8 cellular contexts compared by ENCODE assay signal in the genomic region with DNA sequence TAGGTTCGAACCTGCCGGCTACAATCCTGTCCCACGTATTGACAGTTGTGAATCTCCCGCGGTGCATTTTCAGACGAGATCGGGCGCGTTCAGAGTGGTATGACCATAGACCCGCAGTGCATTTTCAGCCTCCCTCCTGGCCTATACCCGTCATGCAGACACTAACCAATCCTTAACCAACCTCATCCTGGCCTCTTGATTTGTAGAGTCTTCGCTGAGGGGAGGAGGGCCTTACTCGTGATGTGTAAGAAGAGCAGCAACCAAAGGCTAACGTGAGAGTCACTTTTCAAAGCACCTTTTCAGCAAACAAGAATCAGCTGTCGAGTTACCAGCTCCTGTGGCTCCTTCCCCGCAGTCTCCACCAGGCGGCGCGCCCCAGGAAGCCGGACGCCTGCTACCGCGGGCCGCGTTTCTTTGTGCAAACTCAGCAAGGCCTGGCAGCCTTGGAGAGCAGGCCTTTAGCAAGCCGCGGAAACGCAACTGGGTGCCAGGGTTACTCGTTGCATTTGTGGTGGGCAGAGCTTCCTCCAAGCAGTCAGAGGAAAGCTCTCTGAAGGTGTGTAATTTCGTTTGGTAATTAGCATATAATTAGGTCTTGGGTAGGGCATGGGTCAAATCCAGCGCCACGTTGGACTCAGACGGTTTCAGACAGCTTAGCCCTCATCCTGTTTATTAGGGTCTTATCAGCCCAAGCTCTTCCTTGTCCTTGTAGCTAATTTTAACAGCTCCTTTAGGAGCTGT.
DNase-seq lines count a peak whose midpoint lies in the region; ATAC-seq, FAIRE-seq and TF ChIP-seq lines count a peak whose summit lies in the region.

No MANE protein-coding gene starts in this region.

- no peaks in the 10 kb centered on the region for H3K36me3 ChIP-seq in spleen

- H3K4me1 Mint-ChIP-seq in MCF 10A (ENCODE audit: insufficient read depth, unreplicated experiment), result peaks cover 9% of the 10 kb centered on the region

- intact Hi-C loops in MCF 10A (cut with micrococcal nuclease), result loop anchor here (1.0 kb wide), 1 partner anchor 24 kb away; no protein-coding TSS in a partner anchor
- intact Hi-C loops in spleen (cut with DNase I; ENCODE audit: low total_unique reads), result loop anchor here (10.0 kb wide), 1 partner anchor 122 kb away; a partner anchor contains a TSS

- ATAC-seq in HG02763 (IDR thresholded peaks at IDR 0.05; ENCODE audit: unreplicated experiment), result peak; percentile 74

- POLR2A ChIA-PET in MCF 10A (lab: Yijun Ruan, JAX), result interaction anchor here (0.5 to 2.6 kb wide), 21 partner anchors 8 to 1784 kb away, joined by 3 to 16 read pairs (median 3); partner anchors contain the start of gene ZNF184

- no peak for TF ChIP-seq POLR2A in spleen (IDR thresholded peaks at IDR 0.05)

- H3K9me3 ChIP-seq in spleen, result no peaks in the 10 kb centered on the region

- H3K9me3 Mint-ChIP-seq in MCF 10A (ENCODE audit: unreplicated experiment), result no peaks in the 10 kb centered on the region

- FAIRE-seq in G401.6 (lab: Jason Lieb, UNC), result peak; percentile 8

- H3K4me3 Mint-ChIP-seq in MCF 10A (ENCODE audit: unreplicated experiment), result peak overlapping the region; percentile 53

- H3K27ac ChIP-seq in spleen, result peak overlapping the region in 4 of 8 donors; percentile 34 to 54 (median 45)

- CTCF ChIA-PET in MCF 10A (lab: Yijun Ruan, JAX), result interaction anchor here (0.5 to 2.7 kb wide), 34 partner anchors 9 to 1675 kb away, joined by 3 to 25 read pairs (median 3); a partner anchor contains a TSS

- no TSS peak for BruUV-seq in MCF 10A (replicated peaks; lab: Mats Ljungman, UMichigan)

- peak overlapping the region in 2 of 8 donors; percentile 1 to 4 for H3K4me3 ChIP-seq in spleen

- H3K36me3 Mint-ChIP-seq in MCF 10A (ENCODE audit: insufficient read depth, unreplicated experiment), result peaks cover 3% of the 10 kb centered on the region

- 19 to 27% (median 22%) methylated on average over 30 to 33 of the region's 33 CpGs for WGBS in spleen, 5 donors

- peaks cover 0 to 26% (median 17%) of the 10 kb centered on the region in 6 donors for H3K4me1 ChIP-seq in spleen

- no peaks in the 10 kb centered on the region for H3K27me3 Mint-ChIP-seq in MCF 10A (ENCODE audit: insufficient read depth, unreplicated experiment)

- H3K27ac Mint-ChIP-seq in MCF 10A (ENCODE audit: low read depth, unreplicated experiment), result no peak overlapping the region

- TF ChIP-seq CTCF in MCF 10A (IDR thresholded peaks at IDR 0.05; ENCODE audit: unreplicated experiment) (peak; percentile 89), spleen (IDR thresholded peaks at IDR 0.05 in 8 of 11, conservative IDR thresholded peaks at IDR 0.05 in 3 of 11) (peak; percentile 78 to 96 (median 93))

- H3K27me3 ChIP-seq in spleen (replicated peaks in 1 of 7), result peaks cover 0 to 10% (median 0%) of the 10 kb centered on the region in 7 donors

- DNase-seq in NCI-H2029 (lab: John Stamatoyannopoulos, UW) (peak; percentile 77), UCSD-AML1 (lab: John Stamatoyannopoulos, UW; ENCODE audit: unreplicated experiment) (peak; percentile 88), MCF 10A (ENCODE audit: unreplicated experiment) (peak; percentile 87), iPS-NIHi7 (ENCODE audit: extremely low spot score) (peak; percentile 78), spleen (peak; percentile 97), DMS114 treated with DMSO at 0.1 percent for 48 hours (lab: John Stamatoyannopoulos, UW; ENCODE audit: unreplicated experiment) (no peak)
